36 cellular contexts compared by ENCODE assay signal in genomic region chr9:4905135-4905490, GRCh38.
DNase-seq lines count a peak whose midpoint lies in the region; ATAC-seq, FAIRE-seq and TF ChIP-seq lines count a peak whose summit lies in the region.
"Had no signal": no experiment of that assay in that cellular context is flagged by ENCODE, and none has a peak within 500 bp of the region (broad histone marks: within the 10 kb centered on the region; RNA-seq: fewer than 3 reads in every experiment).

No MANE protein-coding gene starts in this region.

- intact Hi-C loops in gastrocnemius medialis (cut with DNase I; ENCODE audit: low total_unique reads): no loop called here

- FAIRE-seq in astrocyte (lab: Jason Lieb, UNC): no peak
- FAIRE-seq: H1, TTC549 had no signal

- peak overlapping the region; percentile 40 for H3K4me2 ChIP-seq in astrocyte (ENCODE audit: low read length)
- H3K4me2 ChIP-seq in hepatocyte: no peak overlapping the region

- WGBS in hepatocyte (ENCODE audit: low lambda C conversion rate, missing lambda C conversion rate): 79% methylated on average over 2 of the region's 2 CpGs

- H3K27me3 Mint-ChIP-seq in astrocyte (ENCODE audit: low read depth, unreplicated experiment): peaks cover 3% of the 10 kb centered on the region
- H3K27me3 Mint-ChIP-seq: activated naive CD8-positive, alpha-beta T cell treated with anti-CD3 and anti-CD28 coated beads, Interleukin-2, amount 50 U/mL, for 24 hours; CD4-positive, CD25-positive, alpha-beta regulatory T cell; central memory CD8-positive, alpha-beta T cell; stimulated activated memory B cell treated with anti-CD40 and anti-IgM and Interleukin-4, amounts not matched to agents 10 μg/mL and 1 μg/mL and 100 μg/mL, for 72 hours; T-helper 17 cell had no signal

- H3K9ac ChIP-seq in astrocyte (ENCODE audit: low read length): no peak overlapping the region

- H2AFZ ChIP-seq in astrocyte (ENCODE audit: low read depth, low read length) (no peak overlapping the region), hepatocyte (no peak overlapping the region)

- H3K36me3 ChIP-seq in astrocyte (ENCODE audit: insufficient read depth, low read length) (no peaks in the 10 kb centered on the region), gastrocnemius medialis (no peaks in the 10 kb centered on the region), hepatocyte (replicated peaks; ENCODE audit: insufficient read depth, low read depth) (no peaks in the 10 kb centered on the region)
- H3K36me3 ChIP-seq: heart left ventricle, lower lobe of right lung, MG63 had no signal

- H4K20me1 ChIP-seq in astrocyte (ENCODE audit: insufficient read depth, low read length): no peaks in the 10 kb centered on the region
- H4K20me1 ChIP-seq in hepatocyte (ENCODE audit: insufficient read depth, poor library complexity, severe bottlenecking): no peaks in the 10 kb centered on the region

- DNase-seq in NCI-H1092 treated with DMSO at 0.1 percent for 48 hours (lab: John Stamatoyannopoulos, UW) (peak; percentile 37), NCI-H1092 (lab: John Stamatoyannopoulos, UW) (no peak), H4 (ENCODE audit: low spot score) (peak; percentile 8), astrocyte (ENCODE audit: low read depth) (no peak), gastrocnemius medialis (no peak), iPS-NIHi11 (ENCODE audit: low spot score) (no peak), SK-N-DZ (ENCODE audit: low spot score) (no peak), hepatocyte (ENCODE audit: low spot score) (no peak)
- DNase-seq: 8988T; activated CD4-positive, alpha-beta T cell treated with anti-CD3 and anti-CD28 coated beads, Interleukin-2, amount 50 U/mL, for 48 hours; activated CD4-positive, CD25-positive, alpha-beta regulatory T cell treated with anti-CD3 and anti-CD28 coated beads, Interleukin-2, amount 50 U/mL, for 72 hours; activated naive CD4-positive, alpha-beta T cell; activated naive CD8-positive, alpha-beta T cell treated with anti-CD3 and anti-CD28 coated beads, Interleukin-2, amount 50 U/mL, for 24 hours; activated T-cell treated with anti-CD3 and anti-CD28 coated beads, Interleukin-2, amount 50 U/mL, for 72 hours; CD4-positive, CD25-positive, alpha-beta regulatory T cell; dermis blood vessel endothelial cell; DMS79 treated with DMSO at 0.1 percent for 48 hours; endodermal cell; heart left ventricle; KG1; lower lobe of right lung; MG63; natural killer cell; NCI-H2107; NCI-H446; occipital lobe; RPMI8226; substantia nigra; T-helper 17 cell; trophoblast cell had no signal

- no peaks in the 10 kb centered on the region for H3K9me2 ChIP-seq in hepatocyte (replicated peaks; ENCODE audit: insufficient read depth)

- in situ Hi-C loops in gastrocnemius medialis (cut with MboI; ENCODE audit: low sequenced_read_pairs in 4 of 4): no loop called here

- H3K27me3 ChIP-seq in astrocyte (ENCODE audit: insufficient read depth, low read length) (peaks cover 2% of the 10 kb centered on the region), gastrocnemius medialis (no peaks in the 10 kb centered on the region), hepatocyte (no peaks in the 10 kb centered on the region)
- H3K27me3 ChIP-seq: heart left ventricle, MG63 had no signal

- no peak for TF ChIP-seq POLR2A in gastrocnemius medialis (IDR thresholded peaks at IDR 0.05)

- H3K4me1 ChIP-seq in astrocyte (ENCODE audit: insufficient read depth, low read length): peaks cover 16% of the 10 kb centered on the region
- peaks cover 5 to 12% of the 10 kb centered on the region in 2 donors for H3K4me1 ChIP-seq in gastrocnemius medialis
- peaks cover 6% of the 10 kb centered on the region for H3K4me1 ChIP-seq in hepatocyte (ENCODE audit: insufficient read depth)

- peak; percentile 11 to 36 for ATAC-seq in gastrocnemius medialis
- ATAC-seq: activated naive CD8-positive, alpha-beta T cell treated with anti-CD3 and anti-CD28 coated beads, Interleukin-2, amount 50 U/mL, for 24 hours; activated T-cell treated with anti-CD3 and anti-CD28 coated beads, Interleukin-2, amount 50 U/mL, for 72 hours; esophagus mucosa; natural killer cell; stimulated activated memory B cell treated with anti-CD40 and anti-IgM and Interleukin-4, amounts not matched to agents 10 μg/mL and 1 μg/mL and 100 μg/mL, for 72 hours; T-helper 17 cell had no signal

- H3K4me3 ChIP-seq in astrocyte (ENCODE audit: insufficient read depth, low read depth, low read length) (no peak overlapping the region), gastrocnemius medialis (no peak overlapping the region), hepatocyte (no peak overlapping the region)
- H3K4me3 ChIP-seq: heart left ventricle, lower lobe of right lung, MG63, SK-N-MC had no signal

- H3K27ac ChIP-seq in astrocyte (ENCODE audit: low read depth, low read length) (no peak overlapping the region), gastrocnemius medialis (no peak overlapping the region), hepatocyte (no peak overlapping the region)
- H3K27ac ChIP-seq: lower lobe of right lung, SK-N-MC had no signal

- H3K4me1 Mint-ChIP-seq in astrocyte (ENCODE audit: low read depth, unreplicated experiment): peaks cover 2% of the 10 kb centered on the region
- H3K4me1 Mint-ChIP-seq: central memory CD8-positive, alpha-beta T cell; stimulated activated memory B cell treated with anti-CD40 and anti-IgM and Interleukin-4, amounts not matched to agents 10 μg/mL and 1 μg/mL and 100 μg/mL, for 72 hours; T-helper 17 cell had no signal

- H3K9me3 Mint-ChIP-seq in astrocyte (ENCODE audit: unreplicated experiment): peaks cover 5% of the 10 kb centered on the region

- TF ChIP-seq CTCF in astrocyte (IDR thresholded peaks at IDR 0.05; ENCODE audit: insufficient read depth, low read depth, low read length) (no peak), gastrocnemius medialis (IDR thresholded peaks at IDR 0.05 in 4 of 5, conservative IDR thresholded peaks at IDR 0.05 in 1 of 5) (no peak), hepatocyte (IDR thresholded peaks at IDR 0.05; ENCODE audit: poor library complexity) (no peak)

- H3K27ac Mint-ChIP-seq in astrocyte (ENCODE audit: unreplicated experiment): no peak overlapping the region
- H3K27ac Mint-ChIP-seq: activated naive CD8-positive, alpha-beta T cell treated with anti-CD3 and anti-CD28 coated beads, Interleukin-2, amount 50 U/mL, for 24 hours; activated T-cell treated with anti-CD3 and anti-CD28 coated beads, Interleukin-2, amount 50 U/mL, for 72 hours; CD4-positive, CD25-positive, alpha-beta regulatory T cell; endodermal cell; natural killer cell; stimulated activated memory B cell treated with anti-CD40 and anti-IgM and Interleukin-4, amounts not matched to agents 10 μg/mL and 1 μg/mL and 100 μg/mL, for 72 hours; T-helper 17 cell had no signal

- H3K36me3 Mint-ChIP-seq in astrocyte (ENCODE audit: low read depth, unreplicated experiment): no peaks in the 10 kb centered on the region
- H3K36me3 Mint-ChIP-seq: CD4-positive, CD25-positive, alpha-beta regulatory T cell had no signal

- H3K79me2 ChIP-seq in astrocyte (ENCODE audit: insufficient read depth, low read length) (no peaks in the 10 kb centered on the region), hepatocyte (no peaks in the 10 kb centered on the region)

- H3K4me3 Mint-ChIP-seq in astrocyte (ENCODE audit: unreplicated experiment): no peak overlapping the region
- H3K4me3 Mint-ChIP-seq: activated naive CD8-positive, alpha-beta T cell treated with anti-CD3 and anti-CD28 coated beads, Interleukin-2, amount 50 U/mL, for 24 hours; activated T-cell treated with anti-CD3 and anti-CD28 coated beads, Interleukin-2, amount 50 U/mL, for 72 hours; CD4-positive, CD25-positive, alpha-beta regulatory T cell; central memory CD8-positive, alpha-beta T cell; endodermal cell; natural killer cell; stimulated activated memory B cell treated with anti-CD40 and anti-IgM and Interleukin-4, amounts not matched to agents 10 μg/mL and 1 μg/mL and 100 μg/mL, for 72 hours; T-helper 17 cell had no signal

- H3K9me3 ChIP-seq in astrocyte (ENCODE audit: insufficient read depth, low read depth, low read length) (no peaks in the 10 kb centered on the region), gastrocnemius medialis (no peaks in the 10 kb centered on the region), hepatocyte (ENCODE audit: low read depth) (no peaks in the 10 kb centered on the region)
- H3K9me3 ChIP-seq: lower lobe of right lung, MG63 had no signal

Comparison
In these comparisons a context has a peak if more than half of its experiments do, and no peak if none do; other contexts are left out.
1. DNase-seq: peak in NCI-H1092 treated with DMSO at 0.1 percent for 48 hours (single experiment) and H4 (single experiment); none in NCI-H1092 (single experiment), astrocyte (single experiment), gastrocnemius medialis (0 of 2), iPS-NIHi11 (single experiment), SK-N-DZ (single experiment) and hepatocyte (single experiment).